Comparison of ENCODE assay signal across 13 cellular contexts in the genomic region with DNA sequence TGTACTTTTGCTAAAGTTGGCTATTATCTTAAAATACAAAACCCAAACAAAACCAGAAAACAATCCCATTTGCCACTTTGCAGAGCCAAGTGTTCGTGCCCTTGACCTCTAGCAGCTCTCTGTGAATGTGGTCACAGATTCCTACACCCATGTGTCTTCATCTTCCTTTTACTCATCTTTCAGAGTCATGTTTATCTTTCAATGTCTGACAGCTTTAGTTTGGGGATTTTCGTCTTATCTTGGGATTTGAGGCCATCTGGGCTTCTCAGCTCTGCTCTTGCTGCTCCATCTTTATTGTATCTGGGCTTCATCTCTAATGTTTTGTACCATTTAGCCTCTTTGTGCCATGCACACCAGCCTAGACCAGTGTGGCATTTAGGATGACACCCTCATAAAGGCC.
DNase-seq lines count a peak whose midpoint lies in the region; TF ChIP-seq lines count a peak whose summit lies in the region.
"Had no signal": no experiment of that assay in that cellular context is flagged by ENCODE, and none has a peak within 500 bp of the region (broad histone marks: within the 10 kb centered on the region; RNA-seq: fewer than 3 reads in every experiment).

No MANE protein-coding gene starts in this region.

- TF ChIP-seq CTCF in VCaP (conservative IDR thresholded peaks at IDR 0.05) (no peak), type B pancreatic cell (conservative IDR thresholded peaks at IDR 0.05) (no peak)

- peak overlapping the region; percentile 56; the same call in 1 of the 2 replicates for H3K27ac ChIP-seq in VCaP

- peaks cover 3% of the 10 kb centered on the region for H3K9me3 Mint-ChIP-seq in type B pancreatic cell
- H3K9me3 Mint-ChIP-seq: CD8-positive, alpha-beta T cell had no signal

- H3K4me3 Mint-ChIP-seq in type B pancreatic cell, result peak overlapping the region; percentile 5
- H3K4me3 Mint-ChIP-seq: CD8-positive, alpha-beta T cell had no signal

- peaks cover 67% of the 10 kb centered on the region for H3K4me1 Mint-ChIP-seq in type B pancreatic cell (ENCODE audit: unreplicated experiment)

- DNase-seq in NCI-H82 treated with DMSO at 0.1 percent for 48 hours (lab: John Stamatoyannopoulos, UW; ENCODE audit: unreplicated experiment) (peak; percentile 27), iris pigment epithelial cell (ENCODE audit: low read depth) (peak; percentile 61), type B pancreatic cell (ENCODE audit: extremely low spot score, unreplicated experiment) (no peak), C1 segment of cervical spinal cord (lab: John Stamatoyannopoulos, UW) (no peak), D341Med (ENCODE audit: low spot score) (no peak), NCI-H1436 treated with DMSO at 0.1 percent for 48 hours (lab: John Stamatoyannopoulos, UW) (no peak)
- DNase-seq: BE2C; CD8-positive, alpha-beta T cell; GF-D8; NCI-H146; NCI-H2107; NCI-H446 had no signal

- no peak overlapping the region for H3K27ac Mint-ChIP-seq in type B pancreatic cell
- H3K27ac Mint-ChIP-seq: CD8-positive, alpha-beta T cell had no signal

- H3K36me3 Mint-ChIP-seq in type B pancreatic cell, result peaks cover 9% of the 10 kb centered on the region
- H3K36me3 Mint-ChIP-seq: CD8-positive, alpha-beta T cell had no signal

- H3K27me3 Mint-ChIP-seq in type B pancreatic cell, result no peaks in the 10 kb centered on the region

Comparison
In these comparisons a context has a peak if more than half of its experiments do, and no peak if none do; other contexts are left out.
1. DNase-seq: peak in NCI-H82 treated with DMSO at 0.1 percent for 48 hours (single experiment) and iris pigment epithelial cell (single experiment); none in type B pancreatic cell (single experiment), C1 segment of cervical spinal cord (0 of 14), D341Med (single experiment) and NCI-H1436 treated with DMSO at 0.1 percent for 48 hours (single experiment).